33 cellular contexts compared by ENCODE assay signal in genomic region chr10:15259136-15259535, GRCh38.
"Had no signal": no experiment of that assay in that cellular context is flagged by ENCODE, and none has a peak within 500 bp of the region (broad histone marks: within the 10 kb centered on the region; RNA-seq: fewer than 3 reads in every experiment).

No MANE protein-coding gene starts in this region.

- H3K4me3 ChIP-seq: adrenal gland, ascending aorta, body of pancreas, breast epithelium, cardiac muscle cell had no signal

- ATAC-seq: activated naive CD4-positive, alpha-beta T cell treated with anti-CD3 and anti-CD28 coated beads, Interleukin-2, amount 50 U/mL, for 72 hours; activated naive CD8-positive, alpha-beta T cell treated with anti-CD3 and anti-CD28 coated beads, Interleukin-2, amount 50 U/mL, for 24 hours; activated T-cell treated with anti-CD3 and anti-CD28 coated beads, Interleukin-2, amount 50 U/mL, for 4 hours; activated T-cell treated with anti-CD3 and anti-CD28 coated beads, Interleukin-2, amount 50 U/mL, for 72 hours; activated T-helper 17 cell treated with anti-CD3 and anti-CD28 coated beads, Interleukin-2, amount 50 U/mL, for 72 hours; body of pancreas had no signal

- DNase-seq: activated effector memory CD4-positive, alpha-beta T cell treated with anti-CD3 and anti-CD28 coated beads, Interleukin-2, amount 50 U/mL, for 16 hours; activated effector memory CD4-positive, alpha-beta T cell treated with Interleukin-2 at 50 U/mL for 16 hours; activated gamma-delta T cell; activated gamma-delta T cell treated with Interleukin-2 at 50 U/mL for 16 hours; activated naive CD4-positive, alpha-beta T cell; activated naive CD4-positive, alpha-beta T cell treated with anti-CD3 and anti-CD28 coated beads for 36 hours; activated naive CD4-positive, alpha-beta T cell treated with anti-CD3 and anti-CD28 coated beads, Interleukin-2, amount 10 ng/mL, durations not matched to agents 7 days and 5 days; activated naive CD4-positive, alpha-beta T cell treated with anti-CD3 and anti-CD28 coated beads, Interleukin-2, amount 50 U/mL, for 16 hours; activated naive CD4-positive, alpha-beta T cell treated with Interleukin-2 at 50 U/mL for 16 hours; activated naive CD8-positive, alpha-beta T cell treated with anti-CD3 and anti-CD28 coated beads for 36 hours; activated naive CD8-positive, alpha-beta T cell treated with anti-CD3 and anti-CD28 coated beads, Interleukin-2, amount 10 ng/mL, durations not matched to agents 7 days and 5 days; activated naive CD8-positive, alpha-beta T cell treated with anti-CD3 and anti-CD28 coated beads, Interleukin-2, amount 50 U/mL, for 24 hours; activated T-cell treated with anti-CD3 and anti-CD28 coated beads, Interleukin-2, amount 50 U/mL, for 24 hours; activated T-cell treated with anti-CD3 and anti-CD28 coated beads, Interleukin-2, amount 50 U/mL, for 4 hours; activated T-cell treated with anti-CD3 and anti-CD28 coated beads, Interleukin-2, amount 50 U/mL, for 48 hours; activated T-cell treated with anti-CD3 and anti-CD28 coated beads, Interleukin-2, amount 50 U/mL, for 72 hours; adrenal gland; amniotic stem cell; amygdala; anterior cingulate cortex; aorta; body of pancreas; brain microvascular endothelial cell; caudate nucleus; central memory CD4-positive, alpha-beta T cell; cerebellar nuclear complex had no signal

- H3K4me1 ChIP-seq: adrenal gland, ascending aorta, breast epithelium had no signal

- H3K27ac ChIP-seq: adrenal gland, ascending aorta, body of pancreas, brain microvascular endothelial cell, breast epithelium, cardiac muscle cell had no signal

- H3K36me3 ChIP-seq: adrenal gland, ascending aorta, brain microvascular endothelial cell, breast epithelium, cardiac muscle cell had no signal

- FAIRE-seq: astrocyte, bronchial epithelial cell had no signal

- H3K9me3 ChIP-seq: adrenal gland, ascending aorta, body of pancreas, breast epithelium had no signal

- H3K27me3 ChIP-seq: adrenal gland, ascending aorta, body of pancreas, brain microvascular endothelial cell, breast epithelium, cardiac muscle cell had no signal
